1 cellular context compared by ENCODE assay signal in genomic region chr20:8809107-8809953, GRCh38.
TF ChIP-seq lines count a peak whose summit lies in the region.

No MANE protein-coding gene starts in this region.

TF ChIP-seq in HepG2, 621 proteins besides CTCF, POLR2A, EP300 and RAD21 (continued from another document and continues in another):
- TF ChIP-seq JUNB (CRISPR knock-in tag; IDR thresholded peaks at IDR 0.05; ENCODE audit: borderline replicate concordance): no peak
- TF ChIP-seq ZNF24 (IDR thresholded peaks at IDR 0.05): no peak
- no peak for TF ChIP-seq ZNF775 (CRISPR knock-in tag; IDR thresholded peaks at IDR 0.05; ENCODE audit: borderline replicate concordance)
- no peak for TF ChIP-seq AGO1 (IDR thresholded peaks at IDR 0.05; ENCODE audit: low read depth, low read length, poor library complexity, severe bottlenecking)
- no peak for TF ChIP-seq SP1 (IDR thresholded peaks at IDR 0.05)
- TF ChIP-seq SP1 (CRISPR knock-in tag; IDR thresholded peaks at IDR 0.05): no peak
- TF ChIP-seq CREBL2 (CRISPR knock-in tag; IDR thresholded peaks at IDR 0.05; ENCODE audit: borderline replicate concordance): no peak
- no peak for TF ChIP-seq ZNF260 (CRISPR knock-in tag; IDR thresholded peaks at IDR 0.05; ENCODE audit: borderline replicate concordance, low read depth)
- TF ChIP-seq NCOR1 (IDR thresholded peaks at IDR 0.05; ENCODE audit: borderline replicate concordance, low read length): peak; percentile 78; the same call in 1 of the 2 replicates
- TF ChIP-seq CREM (IDR thresholded peaks at IDR 0.05): peak; percentile 49
- TF ChIP-seq CREM (CRISPR knock-in tag; IDR thresholded peaks at IDR 0.05): no peak
- no peak for TF ChIP-seq ZBTB14 (CRISPR knock-in tag; IDR thresholded peaks at IDR 0.05)
- no peak for TF ChIP-seq CBX1 (IDR thresholded peaks at IDR 0.05; ENCODE audit: low read depth)
- TF ChIP-seq ZNF749 (CRISPR knock-in tag; IDR thresholded peaks at IDR 0.05; ENCODE audit: borderline replicate concordance): no peak; the same call in 1 of the 2 replicates
- TF ChIP-seq RNF219 (CRISPR knock-in tag; IDR thresholded peaks at IDR 0.05): no peak
- peak; percentile 49; the same call in 1 of the 2 replicates for TF ChIP-seq ZNF784 (CRISPR knock-in tag; IDR thresholded peaks at IDR 0.05; ENCODE audit: borderline replicate concordance)
- TF ChIP-seq ZMAT5 (CRISPR knock-in tag; IDR thresholded peaks at IDR 0.05; ENCODE audit: borderline replicate concordance, low read depth): no peak
- peak; percentile 71; the same call in 1 of the 2 replicates for TF ChIP-seq SIX4 (CRISPR knock-in tag; IDR thresholded peaks at IDR 0.05)
- no peak for TF ChIP-seq ZNF256 (CRISPR knock-in tag; conservative IDR thresholded peaks at IDR 0.05)
- TF ChIP-seq GMEB2 (CRISPR knock-in tag; IDR thresholded peaks at IDR 0.05; ENCODE audit: low read depth): no peak
- TF ChIP-seq ZNF652 (CRISPR knock-in tag; IDR thresholded peaks at IDR 0.05; ENCODE audit: borderline replicate concordance, low read depth): no peak
- TF ChIP-seq KLF13 (CRISPR knock-in tag; IDR thresholded peaks at IDR 0.05): no peak
- no peak for TF ChIP-seq ZNF326 (CRISPR knock-in tag; IDR thresholded peaks at IDR 0.05; ENCODE audit: borderline replicate concordance)
- TF ChIP-seq GABPB1 (CRISPR knock-in tag; IDR thresholded peaks at IDR 0.05): no peak
- no peak for TF ChIP-seq PATZ1 (CRISPR knock-in tag; IDR thresholded peaks at IDR 0.05)
- no peak for TF ChIP-seq ZNF17 (CRISPR knock-in tag; IDR thresholded peaks at IDR 0.05)
- peak; percentile 44; the same call in 1 of the 2 replicates for TF ChIP-seq ETV5 (CRISPR knock-in tag; IDR thresholded peaks at IDR 0.05; ENCODE audit: borderline replicate concordance)
- TF ChIP-seq MYPOP (CRISPR knock-in tag; IDR thresholded peaks at IDR 0.05): no peak
- no peak for TF ChIP-seq SSRP1 (CRISPR knock-in tag; IDR thresholded peaks at IDR 0.05)
- TF ChIP-seq SP4 (CRISPR knock-in tag; IDR thresholded peaks at IDR 0.05): no peak
- no peak; the same call in none of the 2 replicates for TF ChIP-seq ZNF124 (CRISPR knock-in tag; IDR thresholded peaks at IDR 0.05)
- TF ChIP-seq ZC3H4 (CRISPR knock-in tag; IDR thresholded peaks at IDR 0.05; ENCODE audit: borderline replicate concordance): no peak
- no peak for TF ChIP-seq ZNF891 (CRISPR knock-in tag; IDR thresholded peaks at IDR 0.05)
- TF ChIP-seq ZNF558 (CRISPR knock-in tag; IDR thresholded peaks at IDR 0.05; ENCODE audit: borderline replicate concordance): no peak
- peak; percentile 91 for TF ChIP-seq ZNF263 (CRISPR knock-in tag; IDR thresholded peaks at IDR 0.05)
- TF ChIP-seq ATF7-NPFF (CRISPR knock-in tag; IDR thresholded peaks at IDR 0.05; ENCODE audit: low read depth): no peak
- TF ChIP-seq ZNF468 (CRISPR knock-in tag; IDR thresholded peaks at IDR 0.05): no peak
- peak; percentile 85 for TF ChIP-seq SOX5 (CRISPR knock-in tag; IDR thresholded peaks at IDR 0.05; ENCODE audit: borderline replicate concordance)
- TF ChIP-seq ZSCAN25 (CRISPR knock-in tag; IDR thresholded peaks at IDR 0.05): 0 out of 2 replicates have a peak, but pooled peaks have one; percentile 41
- TF ChIP-seq PAWR (CRISPR knock-in tag; IDR thresholded peaks at IDR 0.05; ENCODE audit: borderline replicate concordance): no peak
- TF ChIP-seq ZNF33B (CRISPR knock-in tag; IDR thresholded peaks at IDR 0.05): peak; percentile 87
- TF ChIP-seq ZFP91 (CRISPR knock-in tag; IDR thresholded peaks at IDR 0.05; ENCODE audit: borderline replicate concordance): peak; percentile 40; the same call in 1 of the 2 replicates
- TF ChIP-seq FOXJ3 (CRISPR knock-in tag; IDR thresholded peaks at IDR 0.05; ENCODE audit: borderline replicate concordance): peak; percentile 90; the same call in 1 of the 2 replicates
- 0 out of 2 replicates have a peak, but pooled peaks have one; percentile 34 for TF ChIP-seq THAP7 (CRISPR knock-in tag; IDR thresholded peaks at IDR 0.05)
- no peak for TF ChIP-seq ZNF83 (CRISPR knock-in tag; IDR thresholded peaks at IDR 0.05; ENCODE audit: borderline replicate concordance)
- no peak for TF ChIP-seq ZNF839 (CRISPR knock-in tag; IDR thresholded peaks at IDR 0.05; ENCODE audit: borderline replicate concordance)
- TF ChIP-seq CENPBD1 (CRISPR knock-in tag; IDR thresholded peaks at IDR 0.05; ENCODE audit: borderline replicate concordance, low read depth): no peak
- TF ChIP-seq AKAP8 (CRISPR knock-in tag; IDR thresholded peaks at IDR 0.05): no peak
- TF ChIP-seq GRHL1 (CRISPR knock-in tag; conservative IDR thresholded peaks at IDR 0.05): no peak
- no peak for TF ChIP-seq GATA4 (IDR thresholded peaks at IDR 0.05; ENCODE audit: borderline replicate concordance, low read depth)
- TF ChIP-seq EZH2 (conservative IDR thresholded peaks at IDR 0.05; ENCODE audit: low read depth, low read length): no peak
- peak; percentile 66; the same call in 1 of the 2 replicates for TF ChIP-seq ZMYM3 (CRISPR knock-in tag; IDR thresholded peaks at IDR 0.05)
- no peak for TF ChIP-seq GTF3A (CRISPR knock-in tag; conservative IDR thresholded peaks at IDR 0.05)
- no peak for TF ChIP-seq HOXA9 (CRISPR knock-in tag; IDR thresholded peaks at IDR 0.05; ENCODE audit: borderline replicate concordance)
- no peak; the same call in 1 of the 2 replicates for TF ChIP-seq ZMAT3 (CRISPR knock-in tag; conservative IDR thresholded peaks at IDR 0.05)
- TF ChIP-seq FOXK2 (IDR thresholded peaks at IDR 0.05): no peak
- no peak for TF ChIP-seq ZNF841 (CRISPR knock-in tag; IDR thresholded peaks at IDR 0.05; ENCODE audit: borderline replicate concordance)
- peak; percentile 39; the same call in 1 of the 2 replicates for TF ChIP-seq KMT2B (CRISPR knock-in tag; IDR thresholded peaks at IDR 0.05)
- no peak for TF ChIP-seq ZNF883 (CRISPR knock-in tag; IDR thresholded peaks at IDR 0.05; ENCODE audit: not compliant biosample characterization)
